ENCODE assay signal across 1 cellular context in genomic region chr19:4471400-4472173, GRCh38.
A peak's percentile ranks its signal among the peaks of the same experiment; 100 is the strongest.
TF ChIP-seq lines count a peak whose summit lies in the region.

No MANE protein-coding gene starts in this region.

TF ChIP-seq in H1, 55 proteins besides CTCF, POLR2A, EP300 and RAD21:
- TF ChIP-seq ATF3 (IDR thresholded peaks at IDR 0.05; ENCODE audit: insufficient read depth, low read depth, low read length) (peak; percentile 93), SP1 (IDR thresholded peaks at IDR 0.05; ENCODE audit: low read depth, low read length) (peak; percentile 99), NRF1 (IDR thresholded peaks at IDR 0.05; ENCODE audit: low read depth, low read length) (no peak), RBBP5 (IDR thresholded peaks at IDR 0.05; ENCODE audit: borderline replicate concordance, low read depth, low read length) (no peak), GTF2F1 (IDR thresholded peaks at IDR 0.05; ENCODE audit: borderline replicate concordance, low read depth, low read length) (no peak), KDM1A (IDR thresholded peaks at IDR 0.05; ENCODE audit: borderline replicate concordance, low read length) (no peak), SUZ12 (IDR thresholded peaks at IDR 0.05; ENCODE audit: low read length) (no peak), BRCA1 (IDR thresholded peaks at IDR 0.05; ENCODE audit: low read depth, low read length) (no peak), GABPA (IDR thresholded peaks at IDR 0.05; ENCODE audit: borderline replicate concordance, insufficient read depth, low read length) (peak; percentile 79; the same call in 1 of the 2 replicates), MAX (IDR thresholded peaks at IDR 0.05) (peak; percentile 77), ASH2L (IDR thresholded peaks at IDR 0.05; ENCODE audit: low read length) (no peak), CREB1 (IDR thresholded peaks at IDR 0.05) (peak; percentile 66; the same call in 1 of the 2 replicates), CHD2 (IDR thresholded peaks at IDR 0.05; ENCODE audit: low read length) (peak; percentile 96), KDM4A (IDR thresholded peaks at IDR 0.05; ENCODE audit: low read depth, low read length, severe bottlenecking) (peak; percentile 23), SP4 (IDR thresholded peaks at IDR 0.05; ENCODE audit: low read length) (peak; percentile 96), BACH1 (IDR thresholded peaks at IDR 0.05; ENCODE audit: low read length) (no peak), RXRA (IDR thresholded peaks at IDR 0.05; ENCODE audit: insufficient read depth, low read depth, low read length) (no peak), SP2 (IDR thresholded peaks at IDR 0.05; ENCODE audit: low read length) (peak; percentile 91), USF2 (IDR thresholded peaks at IDR 0.05; ENCODE audit: low read length) (peak; percentile 98), PHF8 (conservative IDR thresholded peaks at IDR 0.05; ENCODE audit: low read depth, low read length) (0 out of 2 replicates have a peak, but pooled peaks have one; percentile 24), E2F6 (IDR thresholded peaks at IDR 0.05) (peak; percentile 74)
